In genomic region chr14:91063119-91063518, GRCh38 we compare ENCODE assay signal across 1 cellular context.
TF ChIP-seq lines count a peak whose summit lies in the region.

No MANE protein-coding gene starts in this region.

TF ChIP-seq in GM23338, 12 proteins besides CTCF, POLR2A, EP300 and RAD21 (continued from another document):
- no peak for TF ChIP-seq ZNF462 (CRISPR knock-in tag; IDR thresholded peaks at IDR 0.05)
- TF ChIP-seq NANOG (IDR thresholded peaks at IDR 0.05; ENCODE audit: borderline replicate concordance): no peak
- no peak for TF ChIP-seq JUNB (IDR thresholded peaks at IDR 0.05; ENCODE audit: unreplicated experiment)
- TF ChIP-seq REST (IDR thresholded peaks at IDR 0.05; ENCODE audit: unreplicated experiment): no peak
